27 cellular contexts compared by ENCODE assay signal in the genomic region with DNA sequence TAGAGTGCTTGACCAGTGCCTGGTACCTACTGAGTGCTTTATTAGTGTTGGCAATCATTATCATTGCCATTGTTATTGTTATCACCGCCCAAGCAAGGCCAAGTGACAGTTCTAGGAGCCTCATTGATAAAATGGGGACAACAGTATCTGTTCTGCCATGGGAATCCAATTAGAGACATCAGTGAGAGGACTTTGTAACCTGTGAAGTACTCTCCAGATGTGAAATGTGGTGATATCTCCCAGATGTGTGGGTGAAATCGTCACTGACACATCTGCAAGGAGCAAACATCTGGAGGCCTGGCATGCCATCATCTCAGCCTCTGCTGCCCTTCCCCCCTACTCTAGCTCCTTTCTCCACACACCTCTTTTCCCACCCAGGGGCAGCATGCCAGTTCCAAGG.
"Had no signal": no experiment of that assay in that cellular context is flagged by ENCODE, and none has a peak within 500 bp of the region (broad histone marks: within the 10 kb centered on the region; RNA-seq: fewer than 3 reads in every experiment).

No MANE protein-coding gene starts in this region.

- H3K27ac Mint-ChIP-seq: dendritic cell treated with granulocyte-macrophage colony-stimulating factor and Interleukin-4, amounts not matched to agents 40 ng/mL and 50 ng/mL, for 4 days; effector memory CD8-positive, alpha-beta T cell; endodermal cell had no signal

- H3K9me3 ChIP-seq: colonic mucosa, esophagus muscularis mucosa, esophagus squamous epithelium, gastrocnemius medialis, gastroesophageal sphincter, heart left ventricle, heart right ventricle had no signal

- DNase-seq: colonic mucosa; cortex of kidney; dermis blood vessel endothelial cell; dorsolateral prefrontal cortex; effector CD4-positive, alpha-beta T cell; effector CD8-positive, alpha-beta T cell; effector memory CD4-positive, alpha-beta T cell; effector memory CD8-positive, alpha-beta T cell; endodermal cell; esophagus squamous epithelium; foreskin keratinocyte; foreskin melanocyte; gastrocnemius medialis; glutamatergic neuron; head of caudate nucleus; heart left ventricle; heart right ventricle had no signal

- H3K36me3 ChIP-seq: colonic mucosa, esophagus muscularis mucosa, esophagus squamous epithelium, gastrocnemius medialis, heart left ventricle, heart right ventricle had no signal

- H3K4me1 ChIP-seq: colonic mucosa, esophagus muscularis mucosa, esophagus squamous epithelium, gastrocnemius medialis, gastroesophageal sphincter, heart left ventricle, heart right ventricle had no signal

- ATAC-seq: effector memory CD8-positive, alpha-beta T cell; esophagus mucosa; foreskin keratinocyte; gastrocnemius medialis; gastroesophageal sphincter; heart left ventricle; heart right ventricle had no signal

- H3K9me3 Mint-ChIP-seq: dendritic cell treated with granulocyte-macrophage colony-stimulating factor and Interleukin-4, amounts not matched to agents 40 ng/mL and 50 ng/mL, for 4 days; effector memory CD8-positive, alpha-beta T cell; endodermal cell had no signal

- H3K27ac ChIP-seq: colonic mucosa, coronary artery, dorsolateral prefrontal cortex, epithelial cell of prostate, esophagus muscularis mucosa, esophagus squamous epithelium, foreskin keratinocyte, gastrocnemius medialis, gastroesophageal sphincter, heart left ventricle, heart right ventricle had no signal

- H3K4me3 ChIP-seq: colonic mucosa, coronary artery, dorsolateral prefrontal cortex, esophagus muscularis mucosa, esophagus squamous epithelium, gastrocnemius medialis, gastroesophageal sphincter, heart left ventricle, heart right ventricle had no signal

- H3K4me3 Mint-ChIP-seq: dendritic cell treated with granulocyte-macrophage colony-stimulating factor and Interleukin-4, amounts not matched to agents 40 ng/mL and 50 ng/mL, for 4 days; effector memory CD8-positive, alpha-beta T cell; endodermal cell had no signal

- FAIRE-seq: colon, endometrium, endothelial cell of umbilical vein, frontal cortex had no signal

- H3K27me3 ChIP-seq: colonic mucosa, dorsolateral prefrontal cortex, esophagus muscularis mucosa, esophagus squamous epithelium, foreskin keratinocyte, gastrocnemius medialis, gastroesophageal sphincter, heart left ventricle, heart right ventricle had no signal

- H3K27me3 Mint-ChIP-seq: dendritic cell treated with granulocyte-macrophage colony-stimulating factor and Interleukin-4, amounts not matched to agents 40 ng/mL and 50 ng/mL, for 4 days; effector memory CD8-positive, alpha-beta T cell had no signal
